ENCODE assay signal across 1 cellular context in genomic region chr14:93788307-93788556, GRCh38.
TF ChIP-seq lines count a peak whose summit lies in the region.

TSS of gene PRIMA1 (minus strand) at chr14:93788485. CDS start at chr14:93787718, 767 bp downstream.

TF ChIP-seq in WTC11, 78 proteins besides CTCF, POLR2A, EP300 and RAD21 (continued from another document):
- TF ChIP-seq GABPB1 (CRISPR knock-in tag; IDR thresholded peaks at IDR 0.05) (no peak), ZNF425 (CRISPR knock-in tag; conservative IDR thresholded peaks at IDR 0.05) (no peak), RELA (CRISPR knock-in tag; IDR thresholded peaks at IDR 0.05; ENCODE audit: borderline replicate concordance) (no peak), RORB (CRISPR knock-in tag; IDR thresholded peaks at IDR 0.05) (no peak), E2F5 (CRISPR knock-in tag; IDR thresholded peaks at IDR 0.05) (peak; percentile 42; the same call in 1 of the 2 replicates), PRRX2 (CRISPR knock-in tag; IDR thresholded peaks at IDR 0.05) (no peak), HMGA2 (CRISPR knock-in tag; IDR thresholded peaks at IDR 0.05) (no peak)
